Comparison of ENCODE assay signal across 27 cellular contexts in the genomic region with DNA sequence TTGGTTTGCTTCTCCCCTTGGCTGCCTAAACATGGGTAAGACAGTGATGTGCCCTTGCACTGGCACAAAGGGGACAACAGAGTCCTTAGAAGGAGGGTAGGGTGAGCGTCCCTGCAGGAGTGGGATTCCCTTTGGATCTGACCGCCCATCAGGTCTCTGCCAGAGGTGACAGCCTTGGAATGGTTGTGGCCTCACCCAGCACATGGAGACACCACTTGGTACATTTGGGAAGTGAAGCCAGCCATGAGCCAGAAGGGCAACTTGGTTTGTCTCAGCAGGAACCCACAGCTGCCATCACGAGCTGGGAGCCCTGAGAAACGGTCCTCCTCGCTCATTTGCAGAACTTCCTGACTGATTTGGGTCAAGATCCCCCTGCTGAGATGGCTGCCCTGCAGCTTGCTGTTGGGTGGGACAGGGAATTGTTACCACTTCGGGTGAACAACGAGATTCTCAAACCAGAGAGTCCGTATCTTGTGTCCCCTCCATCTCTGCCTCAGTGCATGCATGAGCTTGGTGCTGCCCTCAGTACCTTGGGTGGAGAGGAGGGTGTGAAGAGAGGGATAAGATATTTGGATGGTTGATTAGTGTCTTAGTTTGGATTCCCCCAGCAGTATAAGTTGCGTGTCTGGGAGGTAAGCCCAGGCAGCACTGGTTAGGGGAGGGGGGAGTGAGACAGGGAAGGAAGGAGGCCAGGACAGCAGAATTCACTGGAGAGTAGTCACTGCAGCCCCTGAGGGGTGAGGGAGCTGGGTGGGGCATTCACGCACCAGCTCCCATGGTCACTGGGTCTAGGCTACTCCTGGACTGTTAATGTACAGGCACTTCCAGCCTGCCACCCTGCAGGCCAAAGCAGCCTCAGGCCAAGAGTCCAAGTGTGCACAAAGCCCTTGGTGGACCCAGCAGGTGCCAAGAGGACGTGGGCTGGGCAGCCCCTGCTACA.
"Had no signal": no experiment of that assay in that cellular context is flagged by ENCODE, and none has a peak within 500 bp of the region (broad histone marks: within the 10 kb centered on the region; RNA-seq: fewer than 3 reads in every experiment).

No MANE protein-coding gene starts in this region.

- FAIRE-seq: endothelial cell of umbilical vein, keratinocyte had no signal

- H3K4me1 Mint-ChIP-seq: immature natural killer cell; stimulated activated effector memory CD8-positive, alpha-beta T cell treated with anti-CD3 and anti-CD28 coated beads, Interleukin-12 subunit alpha, Interleukin-12 subunit beta, amount 100 ng/mL, for 72 hours had no signal

- H3K9me3 ChIP-seq: esophagus squamous epithelium, lower lobe of right lung, neutrophil, prostate gland, right atrium auricular region, stomach, tibial artery had no signal

- H3K27ac Mint-ChIP-seq: immature natural killer cell; naive thymus-derived CD8-positive, alpha-beta T cell; nephron progenitor cell; stimulated activated effector memory CD8-positive, alpha-beta T cell treated with anti-CD3 and anti-CD28 coated beads, Interleukin-12 subunit alpha, Interleukin-12 subunit beta, amount 100 ng/mL, for 72 hours; type B pancreatic cell had no signal

- H3K27me3 ChIP-seq: right atrium auricular region, tibial artery had no signal

- ATAC-seq: left ventricle myocardium superior; lower lobe of right lung; naive thymus-derived CD8-positive, alpha-beta T cell; sciatic nerve; stimulated activated effector memory CD8-positive, alpha-beta T cell treated with anti-CD3 and anti-CD28 coated beads, Interleukin-12 subunit alpha, Interleukin-12 subunit beta, amount 100 ng/mL, for 72 hours had no signal

- H3K4me1 ChIP-seq: esophagus squamous epithelium, lower lobe of right lung, prostate gland, right atrium auricular region, stomach, tibial artery had no signal

- H3K4me3 ChIP-seq: dorsolateral prefrontal cortex, esophagus squamous epithelium, lower lobe of right lung, prostate gland, right atrium auricular region, smooth muscle cell, stomach, tibial artery had no signal

- H3K9me3 Mint-ChIP-seq: immature natural killer cell; nephron progenitor cell; stimulated activated effector memory CD8-positive, alpha-beta T cell treated with anti-CD3 and anti-CD28 coated beads, Interleukin-12 subunit alpha, Interleukin-12 subunit beta, amount 100 ng/mL, for 72 hours; type B pancreatic cell had no signal

- H3K4me2 ChIP-seq: smooth muscle cell had no signal

- DNase-seq: cerebellar nuclear complex; dorsolateral prefrontal cortex; effector CD8-positive, alpha-beta T cell; esophagus squamous epithelium; foreskin melanocyte; glutamatergic neuron; hypothalamus; immature natural killer cell; left ventricle myocardium superior; lower lobe of right lung; naive thymus-derived CD8-positive, alpha-beta T cell; nephron progenitor cell; stimulated activated CD4-positive, alpha-beta T cell treated with anti-CD3 and anti-CD28 coated beads, Interleukin-12 subunit alpha, Interleukin-12 subunit beta, amount 100 ng/mL, for 4 hours; stimulated activated CD4-positive, alpha-beta T cell treated with anti-CD3 and anti-CD28 coated beads, Interleukin-1b, Interleukin-23, amount 100 ng/mL, for 48 hours; stimulated activated CD4-positive, alpha-beta T cell treated with anti-CD3 and anti-CD28 coated beads, Interleukin-4, amount 100 ng/mL, for 24 hours; stimulated activated naive CD4-positive, alpha-beta T cell treated with Interleukin-2 at 50 U/mL for 16 hours; stomach; tibial artery had no signal

- H3K36me3 ChIP-seq: esophagus squamous epithelium, lower lobe of right lung, neutrophil, prostate gland, right atrium auricular region, stomach, tibial artery had no signal

- H3K27ac ChIP-seq: dorsolateral prefrontal cortex, esophagus squamous epithelium, lower lobe of right lung, neutrophil, prostate gland, right atrium auricular region, stomach, tibial artery had no signal

- H3K4me3 Mint-ChIP-seq: immature natural killer cell; naive thymus-derived CD8-positive, alpha-beta T cell; nephron progenitor cell; stimulated activated effector memory CD8-positive, alpha-beta T cell treated with anti-CD3 and anti-CD28 coated beads, Interleukin-12 subunit alpha, Interleukin-12 subunit beta, amount 100 ng/mL, for 72 hours; type B pancreatic cell had no signal

- H3K36me3 Mint-ChIP-seq: immature natural killer cell; naive thymus-derived CD8-positive, alpha-beta T cell; stimulated activated effector memory CD8-positive, alpha-beta T cell treated with anti-CD3 and anti-CD28 coated beads, Interleukin-12 subunit alpha, Interleukin-12 subunit beta, amount 100 ng/mL, for 72 hours; type B pancreatic cell had no signal
